1 cellular context compared by ENCODE assay signal in the genomic region with DNA sequence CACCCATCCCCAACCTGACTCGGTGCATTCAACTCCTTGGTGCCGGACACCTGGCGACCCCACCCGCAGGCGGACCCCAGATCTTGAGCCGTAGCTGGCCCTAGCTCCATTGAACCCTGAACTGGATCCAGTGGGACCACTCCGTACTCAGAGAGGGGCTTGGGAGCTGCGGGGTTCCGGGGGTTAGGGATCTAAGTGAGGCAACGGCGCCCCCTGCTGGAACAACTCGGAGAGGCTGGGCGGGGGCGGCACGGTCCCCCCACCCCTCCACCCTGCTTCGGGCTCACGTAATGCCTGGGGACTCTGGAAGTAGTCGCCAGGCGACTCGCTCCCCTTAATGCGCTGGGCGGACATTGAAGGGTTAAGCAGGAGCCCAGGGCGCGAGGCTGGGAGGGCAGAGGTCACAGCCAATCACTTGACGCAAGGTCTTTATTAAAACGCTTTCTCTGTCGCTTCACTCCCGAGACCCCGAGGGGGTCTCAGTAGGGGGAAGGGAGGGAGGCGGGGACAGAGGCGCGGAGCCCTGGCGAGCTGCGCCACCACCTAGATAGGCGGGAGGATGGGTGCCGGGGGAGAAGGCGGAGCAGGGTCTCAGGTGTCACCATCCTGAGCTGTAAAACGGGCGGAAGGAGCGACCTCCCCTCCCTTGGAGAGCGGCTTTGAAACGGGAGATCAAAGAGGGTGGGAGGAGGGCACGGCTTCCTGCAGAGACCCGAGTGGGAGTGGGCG.
TF ChIP-seq lines count a peak whose summit lies in the region.

No MANE protein-coding gene starts in this region.

TF ChIP-seq in H1, 55 proteins besides CTCF, POLR2A, EP300 and RAD21 (continued from another document):
- no peak for TF ChIP-seq KDM1A (IDR thresholded peaks at IDR 0.05; ENCODE audit: borderline replicate concordance, low read length)
